ENCODE assay signal across 9 cellular contexts in the genomic region with DNA sequence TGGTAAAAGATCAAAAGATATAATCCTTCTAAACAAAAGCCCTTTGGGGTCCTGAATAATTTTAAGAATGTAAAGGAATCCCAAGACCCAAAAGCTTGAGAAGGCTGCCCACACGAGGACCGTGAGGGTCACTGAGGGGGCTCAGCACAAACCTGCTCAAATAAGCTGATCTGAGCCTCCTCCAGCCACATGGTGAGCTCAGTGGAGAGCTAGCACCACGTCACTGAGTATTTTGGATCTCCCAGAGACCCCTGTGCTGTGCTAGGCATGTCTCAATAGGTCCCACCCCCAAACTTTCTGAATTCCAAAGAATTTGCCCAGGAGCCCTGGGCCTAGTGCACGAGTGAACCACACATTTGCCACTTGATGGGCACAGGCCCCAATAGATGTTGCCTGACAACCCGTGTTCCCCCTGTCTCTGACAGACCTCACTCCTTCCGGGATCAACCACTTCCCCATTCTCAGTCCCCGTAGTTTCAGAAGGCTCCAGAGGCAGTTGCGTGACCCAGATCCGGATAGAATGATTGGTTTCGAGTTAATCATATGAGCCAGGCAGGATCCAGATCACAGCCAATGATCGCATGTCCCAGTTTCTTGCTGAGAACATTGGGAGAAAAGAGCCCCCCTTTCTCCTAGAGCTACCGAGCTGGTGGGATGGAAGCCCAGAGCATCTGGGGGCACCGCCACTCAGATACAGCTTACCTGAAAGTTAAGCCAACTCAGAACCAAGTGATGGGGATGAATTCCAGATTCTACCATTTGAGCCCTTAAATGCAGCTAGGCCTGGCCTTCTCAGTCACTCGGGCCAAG.
DNase-seq lines count a peak whose midpoint lies in the region; ATAC-seq and TF ChIP-seq lines count a peak whose summit lies in the region.
"Had no signal": no experiment of that assay in that cellular context is flagged by ENCODE, and none has a peak within 500 bp of the region (broad histone marks: within the 10 kb centered on the region; RNA-seq: fewer than 3 reads in every experiment).

No MANE protein-coding gene starts in this region.

- H3K9me2 ChIP-seq in GM23248 (ENCODE audit: insufficient read depth) = no peaks in the 10 kb centered on the region
- no peaks in the 10 kb centered on the region for H3K9me2 ChIP-seq in SK-N-SH

- TF ChIP-seq EP300 in SK-N-SH (IDR thresholded peaks at IDR 0.05; ENCODE audit: borderline replicate concordance in 1 of 2, low read depth in 1 of 2, low read length in 1 of 2) = no peak

- H3K79me2 ChIP-seq in GM23248 (ENCODE audit: insufficient read depth) (no peaks in the 10 kb centered on the region), SK-N-SH (ENCODE audit: insufficient read depth) (no peaks in the 10 kb centered on the region)

- H3K9me3 Mint-ChIP-seq in dendritic cell treated with granulocyte-macrophage colony-stimulating factor and Interleukin-4, amounts not matched to agents 40 ng/mL and 50 ng/mL, for 4 days = no peaks in the 10 kb centered on the region

- H3K36me3 Mint-ChIP-seq in dendritic cell treated with granulocyte-macrophage colony-stimulating factor and Interleukin-4, amounts not matched to agents 40 ng/mL and 50 ng/mL, for 4 days (ENCODE audit: low read depth) = peaks cover 18% of the 10 kb centered on the region

- intact Hi-C loops in dendritic cell treated with granulocyte-macrophage colony-stimulating factor and Interleukin-4, amounts not matched to agents 40 ng/mL and 50 ng/mL, for 4 days (cut with micrococcal nuclease) = loop anchor here (10.0 kb wide), 1 partner anchor 46 kb away; no protein-coding TSS in a partner anchor
- intact Hi-C loops in sciatic nerve (cut with DNase I) = no loop called here

- H3K27me3 Mint-ChIP-seq in dendritic cell treated with granulocyte-macrophage colony-stimulating factor and Interleukin-4, amounts not matched to agents 40 ng/mL and 50 ng/mL, for 4 days = peaks cover 5% of the 10 kb centered on the region

- H3K9ac ChIP-seq in GM23248 (no peak overlapping the region), SK-N-SH (no peak overlapping the region)

- no peak overlapping the region for H3K4me3 ChIP-seq in GM23248
- no peak overlapping the region for H3K4me3 ChIP-seq in SK-N-SH (ENCODE audit: low read depth in 2 of 2, low read length in 1 of 2)
- H3K4me3 ChIP-seq: SJSA1 had no signal

- TF ChIP-seq RAD21 in SK-N-SH (IDR thresholded peaks at IDR 0.05; ENCODE audit: low read length) = no peak

- in situ Hi-C loops in GM23248 (cut with MboI) = loop anchor here (10.0 kb wide), 1 partner anchor 86 kb away; no protein-coding TSS in a partner anchor

- H2AFZ ChIP-seq in GM23248 (no peak overlapping the region), SK-N-SH (ENCODE audit: low read depth) (no peak overlapping the region)

- H3K27me3 ChIP-seq in GM23248 (replicated peaks; ENCODE audit: insufficient read depth) (no peaks in the 10 kb centered on the region), SK-N-SH (ENCODE audit: insufficient read depth) (no peaks in the 10 kb centered on the region)
- H3K27me3 ChIP-seq: SJSA1 had no signal

- H3K4me2 ChIP-seq in GM23248 (ENCODE audit: unreplicated experiment) (no peak overlapping the region), SK-N-SH (no peak overlapping the region)

- 72 to 73% methylated on average over 14 of the region's 14 CpGs for WGBS in GM23248 (ENCODE audit: low coverage in 1 of 2, low lambda C conversion rate in 2 of 2, missing lambda C conversion rate in 2 of 2), 2 experiments
- 88% methylated on average over 12 of the region's 14 CpGs for WGBS in SK-N-SH (ENCODE audit: low lambda C conversion rate)

- H3K4me1 ChIP-seq in GM23248 (ENCODE audit: insufficient read depth) (no peaks in the 10 kb centered on the region), SK-N-SH (ENCODE audit: control insufficient read depth in 1 of 2, insufficient read depth in 2 of 2, low read depth in 1 of 2, low read length in 1 of 2) (peaks cover 0 to 18% of the 10 kb centered on the region in 2 experiments; a peak in 1 of 4 replicates)
- H3K4me1 ChIP-seq: SJSA1 had no signal

- no peaks in the 10 kb centered on the region for H4K20me1 ChIP-seq in GM23248 (ENCODE audit: insufficient read depth)
- H4K20me1 ChIP-seq in SK-N-SH (ENCODE audit: insufficient read depth) = no peaks in the 10 kb centered on the region; the same call in 1 of the 2 replicates

- no peak for TF ChIP-seq CTCF in SK-N-SH (IDR thresholded peaks at IDR 0.05)

- H3K36me3 ChIP-seq in GM23248 (ENCODE audit: low read depth) (peaks cover 14% of the 10 kb centered on the region; the same call in 1 of the 2 replicates), SK-N-SH (replicated peaks in 1 of 2; ENCODE audit: control insufficient read depth in 1 of 2, insufficient read depth in 2 of 2, low read length in 1 of 2) (peaks cover 12 to 20% of the 10 kb centered on the region in 2 experiments)
- H3K36me3 ChIP-seq: SJSA1 had no signal

- H3K9me3 ChIP-seq in GM23248 (ENCODE audit: low read depth) = no peaks in the 10 kb centered on the region
- H3K9me3 ChIP-seq in SK-N-SH = no peaks in the 10 kb centered on the region
- H3K9me3 ChIP-seq: SJSA1 had no signal

- CTCF ChIA-PET in SK-N-SH (lab: Yijun Ruan, JAX) = interaction anchor here (1.1 to 18.5 kb wide), 7 partner anchors 10 to 271 kb away, joined by 3 to 666 read pairs (median 7); a partner anchor contains a TSS

- H3K27ac ChIP-seq in GM23248 (no peak overlapping the region), SK-N-SH (ENCODE audit: low read depth in 2 of 2, low read length in 1 of 2) (no peak overlapping the region)
- H3K27ac ChIP-seq: SJSA1 had no signal

- peaks cover 41% of the 10 kb centered on the region for H3K4me1 Mint-ChIP-seq in dendritic cell treated with granulocyte-macrophage colony-stimulating factor and Interleukin-4, amounts not matched to agents 40 ng/mL and 50 ng/mL, for 4 days (ENCODE audit: low read depth)

- peaks cover 79% of the 10 kb centered on the region for H3F3A ChIP-seq in GM23248 (ENCODE audit: insufficient read depth)
- H3F3A ChIP-seq in SK-N-SH (replicated peaks; ENCODE audit: insufficient read depth) = peaks cover 41% of the 10 kb centered on the region

- no peak overlapping the region for H3K4me3 Mint-ChIP-seq in dendritic cell treated with granulocyte-macrophage colony-stimulating factor and Interleukin-4, amounts not matched to agents 40 ng/mL and 50 ng/mL, for 4 days

- DNase-seq in sciatic nerve (ENCODE audit: low spot score) (no peak), kidney tubule cell (ENCODE audit: low spot score) (no peak), GM23248 (no peak), SK-N-SH (no peak)

- POLR2A ChIA-PET in SK-N-SH (lab: Yijun Ruan, JAX) = no interaction called here

- peak overlapping the region; percentile 81 for H3K27ac Mint-ChIP-seq in dendritic cell treated with granulocyte-macrophage colony-stimulating factor and Interleukin-4, amounts not matched to agents 40 ng/mL and 50 ng/mL, for 4 days

- ATAC-seq in GM18909 (IDR thresholded peaks at IDR 0.05; ENCODE audit: poor library complexity, unreplicated experiment) (peak; percentile 65), HG03354 (IDR thresholded peaks at IDR 0.05; ENCODE audit: poor library complexity, severe bottlenecking, unreplicated experiment) (peak; percentile 77), sciatic nerve (peak; percentile 11), HG03045 (IDR thresholded peaks at IDR 0.05; ENCODE audit: unreplicated experiment) (no peak)

TF ChIP-seq in SK-N-SH, 30 proteins besides CTCF, POLR2A, EP300 and RAD21 (continues in another document):
- no peak for TF ChIP-seq CHD2 (IDR thresholded peaks at IDR 0.05; ENCODE audit: low read length, partially characterized antibody)
- TF ChIP-seq RCOR1 (IDR thresholded peaks at IDR 0.05; ENCODE audit: low read length) = no peak
- TF ChIP-seq ELF1 (IDR thresholded peaks at IDR 0.05) = no peak
- no peak for TF ChIP-seq MEF2A (IDR thresholded peaks at IDR 0.05; ENCODE audit: borderline replicate concordance, low read depth)
- TF ChIP-seq, protein P1, sequence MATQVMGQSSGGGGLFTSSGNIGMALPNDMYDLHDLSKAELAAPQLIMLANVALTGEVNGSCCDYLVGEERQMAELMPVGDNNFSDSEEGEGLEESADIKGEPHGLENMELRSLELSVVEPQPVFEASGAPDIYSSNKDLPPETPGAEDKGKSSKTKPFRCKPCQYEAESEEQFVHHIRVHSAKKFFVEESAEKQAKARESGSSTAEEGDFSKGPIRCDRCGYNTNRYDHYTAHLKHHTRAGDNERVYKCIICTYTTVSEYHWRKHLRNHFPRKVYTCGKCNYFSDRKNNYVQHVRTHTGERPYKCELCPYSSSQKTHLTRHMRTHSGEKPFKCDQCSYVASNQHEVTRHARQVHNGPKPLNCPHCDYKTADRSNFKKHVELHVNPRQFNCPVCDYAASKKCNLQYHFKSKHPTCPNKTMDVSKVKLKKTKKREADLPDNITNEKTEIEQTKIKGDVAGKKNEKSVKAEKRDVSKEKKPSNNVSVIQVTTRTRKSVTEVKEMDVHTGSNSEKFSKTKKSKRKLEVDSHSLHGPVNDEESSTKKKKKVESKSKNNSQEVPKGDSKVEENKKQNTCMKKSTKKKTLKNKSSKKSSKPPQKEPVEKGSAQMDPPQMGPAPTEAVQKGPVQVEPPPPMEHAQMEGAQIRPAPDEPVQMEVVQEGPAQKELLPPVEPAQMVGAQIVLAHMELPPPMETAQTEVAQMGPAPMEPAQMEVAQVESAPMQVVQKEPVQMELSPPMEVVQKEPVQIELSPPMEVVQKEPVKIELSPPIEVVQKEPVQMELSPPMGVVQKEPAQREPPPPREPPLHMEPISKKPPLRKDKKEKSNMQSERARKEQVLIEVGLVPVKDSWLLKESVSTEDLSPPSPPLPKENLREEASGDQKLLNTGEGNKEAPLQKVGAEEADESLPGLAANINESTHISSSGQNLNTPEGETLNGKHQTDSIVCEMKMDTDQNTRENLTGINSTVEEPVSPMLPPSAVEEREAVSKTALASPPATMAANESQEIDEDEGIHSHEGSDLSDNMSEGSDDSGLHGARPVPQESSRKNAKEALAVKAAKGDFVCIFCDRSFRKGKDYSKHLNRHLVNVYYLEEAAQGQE (IDR thresholded peaks at IDR 0.05; ENCODE audit: low read depth, low read length) = no peak
- no peak for TF ChIP-seq FOXM1 (IDR thresholded peaks at IDR 0.05; ENCODE audit: low read depth)
- TF ChIP-seq GABPA (IDR thresholded peaks at IDR 0.05; ENCODE audit: low read depth) = no peak
- TF ChIP-seq NRF1 (IDR thresholded peaks at IDR 0.05; ENCODE audit: low read depth, low read length) = no peak
- TF ChIP-seq SIN3A (IDR thresholded peaks at IDR 0.05; ENCODE audit: borderline replicate concordance, low read depth, low read length) = no peak
- TF ChIP-seq, protein P2, sequence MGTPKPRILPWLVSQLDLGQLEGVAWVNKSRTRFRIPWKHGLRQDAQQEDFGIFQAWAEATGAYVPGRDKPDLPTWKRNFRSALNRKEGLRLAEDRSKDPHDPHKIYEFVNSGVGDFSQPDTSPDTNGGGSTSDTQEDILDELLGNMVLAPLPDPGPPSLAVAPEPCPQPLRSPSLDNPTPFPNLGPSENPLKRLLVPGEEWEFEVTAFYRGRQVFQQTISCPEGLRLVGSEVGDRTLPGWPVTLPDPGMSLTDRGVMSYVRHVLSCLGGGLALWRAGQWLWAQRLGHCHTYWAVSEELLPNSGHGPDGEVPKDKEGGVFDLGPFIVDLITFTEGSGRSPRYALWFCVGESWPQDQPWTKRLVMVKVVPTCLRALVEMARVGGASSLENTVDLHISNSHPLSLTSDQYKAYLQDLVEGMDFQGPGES (IDR thresholded peaks at IDR 0.05; ENCODE audit: low read depth, low read length) = no peak
- TF ChIP-seq JUND (IDR thresholded peaks at IDR 0.05) = no peak
